19 cellular contexts compared by ENCODE assay signal in genomic region chr2:227834423-227834822, GRCh38. TPM values are rescaled to one million over a fixed set of nuclear protein-coding genes. Genes with fewer than 3 reads are reported as not detected.
DNase-seq lines count a peak whose midpoint lies in the region; ATAC-seq and TF ChIP-seq lines count a peak whose summit lies in the region.
"Had no signal": no experiment of that assay in that cellular context is flagged by ENCODE, and none has a peak within 500 bp of the region (broad histone marks: within the 10 kb centered on the region; RNA-seq: fewer than 3 reads in every experiment).

No MANE protein-coding gene starts in this region.

- H3K18ac ChIP-seq in IMR-90 (ENCODE audit: low read depth, low read length) = no peak overlapping the region

- no peak overlapping the region for H3K4me3 Mint-ChIP-seq in HFFc6

- no peak for TF ChIP-seq POLR2A in IMR-90 (IDR thresholded peaks at IDR 0.05; ENCODE audit: low read depth, low read length)

- H3K36me3 Mint-ChIP-seq in HFFc6 (ENCODE audit: low read depth) = 0 out of 2 replicates have a peak, but pooled peaks cover 6% of the 10 kb centered on the region

- no peak overlapping the region for H3K4ac ChIP-seq in IMR-90 (ENCODE audit: low read depth, low read length)

- CTCF ChIA-PET in IMR-90 (lab: Yijun Ruan, JAX) = interaction anchor here (0.6 kb wide), 1 partner anchor 144 kb away, joined by 4 read pairs; no protein-coding TSS in a partner anchor

- H3K27ac ChIP-seq in IMR-90 (ENCODE audit: insufficient read depth, low read length) = no peak overlapping the region

- no peak overlapping the region for H4K5ac ChIP-seq in IMR-90 (ENCODE audit: low read depth, low read length)

- H2BK20ac ChIP-seq in IMR-90 (ENCODE audit: low read depth, low read length) = no peak overlapping the region

- WGBS in IMR-90 (ENCODE audit: extremely low coverage in 2 of 2, insufficient read length in 1 of 2), 2 experiments = no CpG with 5 or more reads among the region's 10 CpGs

- H2BK15ac ChIP-seq in IMR-90 (ENCODE audit: low read depth, low read length) = no peak overlapping the region

- in situ Hi-C loops in IMR-90 (cut with MboI; ENCODE audit: low sequenced_read_pairs) = no loop called here

- no peak for TF ChIP-seq RAD21 in IMR-90 (IDR thresholded peaks at IDR 0.05; ENCODE audit: low read length)

- H3K79me1 ChIP-seq in IMR-90 (ENCODE audit: low read depth in 1 of 2, low read length in 2 of 2) = no peaks in the 10 kb centered on the region

- no peak overlapping the region for H4K91ac ChIP-seq in IMR-90 (ENCODE audit: insufficient read depth, low read depth, low read length)

- H3K27me3 Mint-ChIP-seq in HFFc6 (ENCODE audit: insufficient read depth) = peaks cover 21% of the 10 kb centered on the region

- H2AK9ac ChIP-seq in IMR-90 (replicated peaks; ENCODE audit: low read depth, low read length, poor library complexity) = no peak overlapping the region

- intact Hi-C loops in IMR-90 (cut with micrococcal nuclease) = no loop called here

- peaks cover 5% of the 10 kb centered on the region for H3K9me3 Mint-ChIP-seq in HFFc6

- DNase-seq in EL (peak; percentile 40), IMR-90 (peak; percentile 33), RPMI7951 (ENCODE audit: low read depth) (peak; percentile 14), glomerular visceral epithelial cell (ENCODE audit: extremely low spot score) (peak; percentile 26), kidney glomerular epithelial cell (lab: John Stamatoyannopoulos, UW) (no peak), NCI-H2081 (lab: John Stamatoyannopoulos, UW) (no peak), HFFc6 (no peak)
- DNase-seq in stimulated activated CD4-positive, alpha-beta T cell treated with anti-CD3 and anti-CD28 coated beads, Interleukin-4, amount 100 ng/mL, for 24 hours = no peak
- DNase-seq: ACHN, AML-193, COR-L47, DMS153, KG1, MM.1S, NCI-H1417, NCI-H187 treated with DMSO at 0.1 percent for 48 hours, NCI-H774 had no signal

- TF ChIP-seq CTCF in IMR-90 (conservative IDR thresholded peaks at IDR 0.05; ENCODE audit: low read depth, low read length) (no peak), HFFc6 (IDR thresholded peaks at IDR 0.05) (no peak)

- no peak overlapping the region for H2BK5ac ChIP-seq in IMR-90 (ENCODE audit: low read depth, low read length, poor library complexity, severe bottlenecking)

- no peaks in the 10 kb centered on the region for H3K27me3 ChIP-seq in IMR-90 (ENCODE audit: control insufficient read depth, insufficient read depth, low read length)

- H2BK120ac ChIP-seq in IMR-90 (ENCODE audit: low read depth, low read length) = no peak overlapping the region

- H3K9me1 ChIP-seq in IMR-90 (ENCODE audit: insufficient read depth, low read length) = no peaks in the 10 kb centered on the region

- H3K23ac ChIP-seq in IMR-90 (ENCODE audit: low read depth, low read length) = no peak overlapping the region

- H3K14ac ChIP-seq in IMR-90 (replicated peaks; ENCODE audit: low read depth, low read length) = no peak overlapping the region

- no peaks in the 10 kb centered on the region for H4K20me1 ChIP-seq in IMR-90 (ENCODE audit: insufficient read depth, low read length)

- H3K36me3 ChIP-seq in IMR-90 (ENCODE audit: control insufficient read depth, insufficient read depth, low read length) = no peaks in the 10 kb centered on the region
- H3K36me3 ChIP-seq: HAP-1 had no signal

- no peaks in the 10 kb centered on the region for H3K4me1 Mint-ChIP-seq in HFFc6 (ENCODE audit: low read depth)

- no TSS peak for BruUV-seq in IMR-90 (replicated peaks; lab: Mats Ljungman, UMichigan)

- no peak overlapping the region for H3K4me2 ChIP-seq in IMR-90 (ENCODE audit: low read depth, low read length)

- H2AK5ac ChIP-seq in IMR-90 (ENCODE audit: low read depth, low read length) = no peak overlapping the region

- H3K4me3 ChIP-seq in IMR-90 (ENCODE audit: insufficient read depth, low read depth, low read length) = no peak overlapping the region
- H3K4me3 ChIP-seq: HAP-1 had no signal

- POLR2A ChIA-PET in IMR-90 (lab: Charles Lee; ENCODE audit: unreplicated experiment) = no interaction called here

- no peaks in the 10 kb centered on the region for H3K9me3 ChIP-seq in IMR-90 (ENCODE audit: control insufficient read depth, insufficient read depth, low read length)
- H3K9me3 ChIP-seq: HAP-1 had no signal

- H2AFZ ChIP-seq in IMR-90 (replicated peaks; ENCODE audit: low read length, poor library complexity) = no peak overlapping the region

- no peak overlapping the region for H3K56ac ChIP-seq in IMR-90 (ENCODE audit: extremely low read depth, insufficient read depth, low read length)

- H3K27ac Mint-ChIP-seq in HFFc6 = no peak overlapping the region

- H3K9ac ChIP-seq in IMR-90 (ENCODE audit: low read depth, low read length) = no peak overlapping the region

- no peaks in the 10 kb centered on the region for H3K4me1 ChIP-seq in IMR-90 (ENCODE audit: control insufficient read depth, insufficient read depth, low read length)
- H3K4me1 ChIP-seq: HAP-1 had no signal

- dilution Hi-C loops in IMR-90 (cut with HindIII; ENCODE audit: low sequenced_read_pairs, unreplicated experiment) = no loop called here

- no peak overlapping the region for H4K8ac ChIP-seq in IMR-90 (ENCODE audit: low read depth in 2 of 2, low read length in 2 of 2)

- no peak for ATAC-seq in IMR-90 (ENCODE audit: low read depth)

TF ChIP-seq in IMR-90, 13 proteins besides CTCF, POLR2A, EP300 and RAD21:
- TF ChIP-seq MAZ (IDR thresholded peaks at IDR 0.05; ENCODE audit: borderline replicate concordance, low read depth, low read length) (no peak), RCOR1 (IDR thresholded peaks at IDR 0.05; ENCODE audit: insufficient replicate concordance, low read length) (no peak), NFE2L2 (IDR thresholded peaks at IDR 0.05; ENCODE audit: low read depth, low read length) (no peak), RFX5 (IDR thresholded peaks at IDR 0.05; ENCODE audit: low read depth, low read length) (no peak), USF2 (IDR thresholded peaks at IDR 0.05; ENCODE audit: low read depth, low read length) (no peak)

RNA-seq across cellular contexts. Expression of gene CCL20, which starts 20.8 kb away (rescaled TPM):
- total RNA-seq in IMR-90 (2012; rRNA removed) = not detected in 2 replicates
- not detected in 2 replicates for polyA plus RNA-seq in IMR-90 (2012; rRNA removed)
- not detected in 2 replicates for polyA plus RNA-seq in IMR-90 (2012; cell fraction: cytosol; rRNA removed)
- polyA plus RNA-seq in IMR-90 (2012; cell fraction: nucleus; rRNA removed; ENCODE audit: low replicate concordance) = not detected in 2 replicates
- 2.2 and 3.8 TPM in 2 replicates for total RNA-seq in RPMI7951 (2014; rRNA removed; shearing (Covaris generic))
- not detected for total RNA-seq in HFFc6 (2021; fragmentation: NEBNext Ultra II Directional; extraction: Animal tissue kit (Norgen Biotek cat#: 25700))

RNA-seq across cellular contexts. Expression of gene DAW1, which starts 37.0 kb away (rescaled TPM):
- 1.4 TPM in 2 replicates for total RNA-seq in IMR-90 (2012; rRNA removed)
- polyA plus RNA-seq in IMR-90 (2012; rRNA removed) = 0.86 and 0.93 TPM in 2 replicates
- 0.15 and 0.22 TPM in 2 replicates for polyA plus RNA-seq in IMR-90 (2012; cell fraction: cytosol; rRNA removed)
- polyA plus RNA-seq in IMR-90 (2012; cell fraction: nucleus; rRNA removed; ENCODE audit: low replicate concordance) = 0.15 and 0.83 TPM in 2 replicates
- 0.10 and 0.48 TPM in 2 replicates for total RNA-seq in RPMI7951 (2014; rRNA removed; shearing (Covaris generic))
- total RNA-seq in HFFc6 (2021; fragmentation: NEBNext Ultra II Directional; extraction: Animal tissue kit (Norgen Biotek cat#: 25700)) = under 1 TPM in 4 of 6 experiments, not detected in 2; 0.12 to 0.39 (median 0.20) TPM
- total RNA-seq: SK-MEL-5 had no signal

Comparison
In these comparisons a context has a peak if more than half of its experiments do, and no peak if none do; other contexts are left out.
1. DNase-seq: peak in EL (single experiment), IMR-90 (single experiment), RPMI7951 (single experiment) and glomerular visceral epithelial cell (single experiment); none in kidney glomerular epithelial cell (single experiment), stimulated activated CD4-positive, alpha-beta T cell treated with anti-CD3 and anti-CD28 coated beads, Interleukin-4, amount 100 ng/mL, for 24 hours (single experiment), NCI-H2081 (0 of 2) and HFFc6 (single experiment).